1 cellular context compared by ENCODE assay signal in the genomic region with DNA sequence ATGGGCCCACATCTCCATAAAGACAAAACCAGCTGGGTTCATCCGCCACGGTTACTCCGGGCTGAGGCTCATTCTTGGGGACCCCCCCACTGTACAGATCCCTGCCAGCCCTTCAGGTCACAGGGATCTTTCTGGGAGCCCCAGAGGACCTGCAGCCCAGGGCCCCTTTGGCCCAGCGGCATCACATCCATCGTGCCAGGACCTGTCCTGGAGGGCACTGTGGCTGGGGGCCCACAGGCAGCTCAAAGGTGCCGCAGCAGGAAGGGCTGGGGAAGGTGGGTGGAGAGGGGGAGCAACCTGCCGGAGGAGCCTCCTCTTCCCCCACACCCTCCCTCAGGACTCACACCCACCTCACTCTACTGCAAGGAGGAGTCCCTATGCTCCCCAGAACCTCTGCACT.
TF ChIP-seq lines count a peak whose summit lies in the region.

No MANE protein-coding gene starts in this region.

TF ChIP-seq in H1, 55 proteins besides CTCF, POLR2A, EP300 and RAD21 (continued from another document):
- TF ChIP-seq BRCA1 (IDR thresholded peaks at IDR 0.05; ENCODE audit: low read depth, low read length), result no peak
- TF ChIP-seq MAFK (IDR thresholded peaks at IDR 0.05; ENCODE audit: low read depth, low read length), result no peak
- no peak for TF ChIP-seq SP2 (IDR thresholded peaks at IDR 0.05; ENCODE audit: low read length)
- TF ChIP-seq TEAD4 (IDR thresholded peaks at IDR 0.05; ENCODE audit: low read depth, low read length), result no peak
- no peak for TF ChIP-seq EZH2 (IDR thresholded peaks at IDR 0.05; ENCODE audit: low read depth, low read length, severe bottlenecking)
- TF ChIP-seq USF2 (IDR thresholded peaks at IDR 0.05; ENCODE audit: low read length), result no peak
- TF ChIP-seq BCL11A (IDR thresholded peaks at IDR 0.05; ENCODE audit: low read depth in 2 of 2, low read length in 2 of 2), result no peak
- TF ChIP-seq FOSL1 (IDR thresholded peaks at IDR 0.05; ENCODE audit: insufficient read depth, low read depth, low read length), result no peak
